ENCODE assay signal across 16 cellular contexts in genomic region chr12:41507286-41507685, GRCh38.
DNase-seq lines count a peak whose midpoint lies in the region; ATAC-seq and TF ChIP-seq lines count a peak whose summit lies in the region.
"Had no signal": no experiment of that assay in that cellular context is flagged by ENCODE, and none has a peak within 500 bp of the region (broad histone marks: within the 10 kb centered on the region; RNA-seq: fewer than 3 reads in every experiment).

No MANE protein-coding gene starts in this region.

- H3K27me3 Mint-ChIP-seq in GM23338 (ENCODE audit: insufficient read depth, low read depth, poor library complexity), result peaks cover 3% of the 10 kb centered on the region
- peaks cover under 1% of the 10 kb centered on the region for H3K27me3 Mint-ChIP-seq in activated CD4-positive, alpha-beta T cell treated with anti-CD3 and anti-CD28 coated beads, Interleukin-2, amount 10 ng/mL, durations not matched to agents 24 days and 14 days

- no peaks in the 10 kb centered on the region for H3K9me2 ChIP-seq in GM23338 (ENCODE audit: insufficient read depth)
- H3K9me2 ChIP-seq in PC-3 (replicated peaks; ENCODE audit: low read length), result no peaks in the 10 kb centered on the region

- no peaks in the 10 kb centered on the region for H3K79me2 ChIP-seq in GM23338 (replicated peaks; ENCODE audit: insufficient read depth)
- no peaks in the 10 kb centered on the region for H3K79me2 ChIP-seq in PC-3 (ENCODE audit: low read length)

- H3K27me3 ChIP-seq in GM23338 (ENCODE audit: insufficient read depth) (no peaks in the 10 kb centered on the region), PC-3 (ENCODE audit: low read length) (peaks cover 29% of the 10 kb centered on the region), left lung (no peaks in the 10 kb centered on the region), upper lobe of right lung (no peaks in the 10 kb centered on the region), psoas muscle (ENCODE audit: insufficient read depth in 3 of 3, low read length in 2 of 3) (no peaks in the 10 kb centered on the region)

- ATAC-seq in GM23338 (no peak), PC-3 (no peak), left lung (peak; percentile 92), upper lobe of right lung (peak; percentile 83), psoas muscle (no peak)

- H3K4me1 Mint-ChIP-seq in GM23338, result peaks cover 9% of the 10 kb centered on the region
- no peaks in the 10 kb centered on the region for H3K4me1 Mint-ChIP-seq in activated CD4-positive, alpha-beta T cell treated with anti-CD3 and anti-CD28 coated beads, Interleukin-2, amount 10 ng/mL, durations not matched to agents 24 days and 14 days

- 85 to 88% (median 86%) methylated on average over 3 of the region's 3 CpGs for WGBS in psoas muscle, 3 donors

- POLR2A ChIA-PET in PC-3 (lab: Charles Lee; ENCODE audit: unreplicated experiment), result no interaction called here

- H3K4me3 Mint-ChIP-seq in GM23338, result no peak overlapping the region
- H3K4me3 Mint-ChIP-seq in activated CD4-positive, alpha-beta T cell treated with anti-CD3 and anti-CD28 coated beads, Interleukin-2, amount 10 ng/mL, durations not matched to agents 24 days and 14 days, result no peak overlapping the region
- H3K4me3 Mint-ChIP-seq: B cell; CD4-positive, alpha-beta T cell had no signal

- CTCF ChIA-PET in PC-3 (lab: Charles Lee), result no interaction called here

- H2AFZ ChIP-seq in GM23338 (no peak overlapping the region), PC-3 (ENCODE audit: low read length) (no peak overlapping the region)

- H4K20me1 ChIP-seq in GM23338 (replicated peaks; ENCODE audit: insufficient read depth) (no peaks in the 10 kb centered on the region), PC-3 (ENCODE audit: low read length) (no peaks in the 10 kb centered on the region)

- no TSS peak for BruUV-seq in PC-3 (replicated peaks; lab: Mats Ljungman, UMichigan)

- H3K4me1 ChIP-seq in GM23338 (ENCODE audit: insufficient read depth) (no peaks in the 10 kb centered on the region), PC-3 (ENCODE audit: insufficient read depth, low read length) (no peaks in the 10 kb centered on the region), left lung (no peaks in the 10 kb centered on the region), upper lobe of right lung (peaks cover 7% of the 10 kb centered on the region), psoas muscle (no peaks in the 10 kb centered on the region)

- no peak overlapping the region for H3K9ac ChIP-seq in PC-3 (ENCODE audit: low read length)

- no peaks in the 10 kb centered on the region for H3K9me3 Mint-ChIP-seq in GM23338
- no peaks in the 10 kb centered on the region for H3K9me3 Mint-ChIP-seq in activated CD4-positive, alpha-beta T cell treated with anti-CD3 and anti-CD28 coated beads, Interleukin-2, amount 10 ng/mL, durations not matched to agents 24 days and 14 days
- H3K9me3 Mint-ChIP-seq: CD4-positive, alpha-beta T cell had no signal

- H3K36me3 ChIP-seq in GM23338 (ENCODE audit: insufficient read depth), result no peaks in the 10 kb centered on the region
- H3K36me3 ChIP-seq in PC-3 (ENCODE audit: low read depth, low read length), result no peaks in the 10 kb centered on the region
- no peaks in the 10 kb centered on the region for H3K36me3 ChIP-seq in left lung
- no peaks in the 10 kb centered on the region for H3K36me3 ChIP-seq in upper lobe of right lung
- H3K36me3 ChIP-seq in psoas muscle (ENCODE audit: insufficient read depth in 1 of 2, low read depth in 1 of 2), result no peaks in the 10 kb centered on the region
- H3K36me3 ChIP-seq: HAP-1 had no signal

- H3K4me3 ChIP-seq in GM23338 (no peak overlapping the region), PC-3 (ENCODE audit: low read length) (no peak overlapping the region), left lung (no peak overlapping the region), upper lobe of right lung (no peak overlapping the region), psoas muscle (no peak overlapping the region)
- H3K4me3 ChIP-seq: HAP-1 had no signal

- H3K27ac ChIP-seq in GM23338 (ENCODE audit: low read depth) (no peak overlapping the region), PC-3 (ENCODE audit: low read length) (no peak overlapping the region), left lung (no peak overlapping the region), upper lobe of right lung (no peak overlapping the region), psoas muscle (no peak overlapping the region)

- H3K27ac Mint-ChIP-seq in GM23338, result peak overlapping the region; percentile 9; the same call in 1 of the 2 replicates
- no peak overlapping the region for H3K27ac Mint-ChIP-seq in activated CD4-positive, alpha-beta T cell treated with anti-CD3 and anti-CD28 coated beads, Interleukin-2, amount 10 ng/mL, durations not matched to agents 24 days and 14 days
- H3K27ac Mint-ChIP-seq: B cell; CD4-positive, alpha-beta T cell had no signal

- TF ChIP-seq CTCF in GM23338 (conservative IDR thresholded peaks at IDR 0.05; ENCODE audit: low read depth in 2 of 2) (no peak), PC-3 (conservative IDR thresholded peaks at IDR 0.05; ENCODE audit: low read depth, low read length) (no peak), left lung (IDR thresholded peaks at IDR 0.05) (no peak), upper lobe of right lung (IDR thresholded peaks at IDR 0.05) (no peak), psoas muscle (IDR thresholded peaks at IDR 0.05) (no peak)

- intact Hi-C loops in PC-3 (cut with micrococcal nuclease), result no loop called here
- intact Hi-C loops in left lung (cut with DNase I), result no loop called here
- intact Hi-C loops in upper lobe of right lung (cut with DNase I), result no loop called here
- intact Hi-C loops in activated CD4-positive, alpha-beta T cell treated with anti-CD3 and anti-CD28 coated beads, Interleukin-2, amount 10 ng/mL, durations not matched to agents 24 days and 14 days (cut with micrococcal nuclease), result no loop called here
- intact Hi-C loops in psoas muscle (cut with DNase I), result no loop called here

- H3K36me3 Mint-ChIP-seq in GM23338 (ENCODE audit: low read depth), result no peaks in the 10 kb centered on the region
- no peaks in the 10 kb centered on the region for H3K36me3 Mint-ChIP-seq in activated CD4-positive, alpha-beta T cell treated with anti-CD3 and anti-CD28 coated beads, Interleukin-2, amount 10 ng/mL, durations not matched to agents 24 days and 14 days (ENCODE audit: low read depth)

- DNase-seq in GM23338 (ENCODE audit: low spot score) (no peak), PC-3 (peak; percentile 5), left lung (no peak), upper lobe of right lung (no peak), nucleus accumbens (lab: John Stamatoyannopoulos, UW) (no peak), psoas muscle (no peak)
- DNase-seq in activated CD4-positive, alpha-beta T cell treated with anti-CD3 and anti-CD28 coated beads, Interleukin-2, amount 10 ng/mL, durations not matched to agents 24 days and 14 days, result no peak
- DNase-seq: C1 segment of cervical spinal cord; Calu3; CD4-positive, alpha-beta T cell; DMS 273 treated with DMSO at 0.1 percent for 48 hours; DMS79 treated with DMSO at 0.1 percent for 48 hours; EL; GOT3 had no signal

- H3K9me3 ChIP-seq in PC-3 (ENCODE audit: low read length) (no peaks in the 10 kb centered on the region), left lung (no peaks in the 10 kb centered on the region), upper lobe of right lung (no peaks in the 10 kb centered on the region), psoas muscle (no peaks in the 10 kb centered on the region)
- H3K9me3 ChIP-seq: HAP-1 had no signal

- H3F3A ChIP-seq in GM23338 (replicated peaks; ENCODE audit: low read depth), result no peaks in the 10 kb centered on the region
- no peaks in the 10 kb centered on the region for H3F3A ChIP-seq in PC-3 (ENCODE audit: low read length, unreplicated experiment)

- H3K4me2 ChIP-seq in GM23338, result no peak overlapping the region
- no peak overlapping the region for H3K4me2 ChIP-seq in PC-3 (ENCODE audit: low read length)

TF ChIP-seq in GM23338, 12 proteins besides CTCF, POLR2A, EP300 and RAD21:
- TF ChIP-seq CREB1 (CRISPR knock-in tag; IDR thresholded peaks at IDR 0.05; ENCODE audit: low read depth) (no peak), JUNB (IDR thresholded peaks at IDR 0.05; ENCODE audit: unreplicated experiment) (no peak), POLR2AphosphoS5 (IDR thresholded peaks at IDR 0.05; ENCODE audit: low read depth) (no peak), ETS1 (IDR thresholded peaks at IDR 0.05) (no peak), NANOG (IDR thresholded peaks at IDR 0.05; ENCODE audit: borderline replicate concordance) (no peak)

Comparison
In these comparisons a context has a peak if more than half of its experiments do, and no peak if none do; other contexts are left out.
1. ATAC-seq: peak in left lung (single experiment) and upper lobe of right lung (single experiment); none in GM23338 (single experiment), PC-3 (single experiment) and psoas muscle (0 of 4).